23 cellular contexts compared by ENCODE assay signal in the genomic region with DNA sequence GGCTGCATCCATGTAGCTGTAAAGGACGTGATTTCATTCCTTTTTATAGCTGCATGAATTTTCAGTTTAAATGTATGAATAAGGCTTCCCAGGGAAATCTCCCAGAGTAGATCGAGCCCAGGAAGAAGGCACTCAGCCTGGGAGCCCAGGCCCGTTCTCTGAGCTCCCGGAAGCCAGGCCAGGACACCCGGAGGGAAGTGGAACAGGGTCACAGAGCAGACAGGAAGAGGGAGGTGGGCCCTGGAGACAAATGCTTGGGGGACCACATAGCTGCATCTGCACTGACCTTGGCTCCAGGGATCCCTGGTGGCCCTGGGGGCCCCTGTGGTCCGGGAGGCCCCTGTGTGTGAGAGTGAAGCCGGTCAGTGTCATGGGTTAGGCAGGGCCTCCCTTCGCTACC.
"Had no signal": no experiment of that assay in that cellular context is flagged by ENCODE, and none has a peak within 500 bp of the region (broad histone marks: within the 10 kb centered on the region; RNA-seq: fewer than 3 reads in every experiment).

No MANE protein-coding gene starts in this region.

- H3K27ac Mint-ChIP-seq: endodermal cell, immature natural killer cell, memory B cell, mesothelial cell of epicardium, natural killer cell, neural progenitor cell had no signal

- H3K9ac ChIP-seq: neural progenitor cell had no signal

- H3K4me1 ChIP-seq: foreskin keratinocyte, left lung, lower lobe of right lung, sigmoid colon, tibial artery, uterus had no signal

- H3K27me3 ChIP-seq: foreskin keratinocyte, left lung, neural progenitor cell, ovary, right atrium auricular region, sigmoid colon, suprapubic skin, upper lobe of left lung, uterus had no signal

- H3K9me3 Mint-ChIP-seq: endodermal cell, memory B cell, mesothelial cell of epicardium, neural progenitor cell had no signal

- H3K4me1 Mint-ChIP-seq: mesothelial cell of epicardium had no signal

- H3K36me3 ChIP-seq: left lung, lower lobe of right lung, neural progenitor cell, ovary, right atrium auricular region, sigmoid colon, suprapubic skin, tibial artery, upper lobe of left lung, uterus had no signal

- H3K27ac ChIP-seq: foreskin keratinocyte, left lung, lower lobe of right lung, neural progenitor cell, ovary, right atrium auricular region, sigmoid colon, skin epidermis, suprapubic skin, tibial artery, upper lobe of left lung, uterus had no signal

- H3K27me3 Mint-ChIP-seq: memory B cell had no signal

- H3K9me3 ChIP-seq: left lung, lower lobe of right lung, ovary, right atrium auricular region, sigmoid colon, suprapubic skin, tibial artery, upper lobe of left lung, uterus had no signal

- H2AFZ ChIP-seq: neural progenitor cell had no signal

- H3K4me3 Mint-ChIP-seq: endodermal cell, immature natural killer cell, memory B cell, mesothelial cell of epicardium, natural killer cell, neural progenitor cell had no signal

- H3K4me3 ChIP-seq: left lung, lower lobe of right lung, neural progenitor cell, ovary, right atrium auricular region, sigmoid colon, skin epidermis, suprapubic skin, tibial artery, upper lobe of left lung, uterus had no signal

- ATAC-seq: foreskin keratinocyte; left lung; lower lobe of right lung; natural killer cell; stimulated activated naive CD8-positive, alpha-beta T cell treated with anti-CD3 and anti-CD28 coated beads, Interleukin-15, Interleukin-2, amounts not matched to agents 100 U/mL and 50 U/mL, for 24 hours had no signal

- DNase-seq: effector CD4-positive, alpha-beta T cell; endodermal cell; erythroblast; foreskin keratinocyte; immature natural killer cell; left lung; lower lobe of right lung; natural killer cell; nucleus accumbens; ovary; sigmoid colon; stimulated activated CD4-positive, alpha-beta T cell treated with anti-CD3 and anti-CD28 coated beads, Interleukin-2, amount 100 ng/mL, for 24 hours; stimulated activated CD4-positive, alpha-beta T cell treated with anti-CD3 and anti-CD28 coated beads, Interleukin-4, amount 100 ng/mL, for 4 hours; stimulated activated naive CD8-positive, alpha-beta T cell treated with anti-CD3 and anti-CD28 coated beads, Interleukin-15, Interleukin-2, amounts not matched to agents 100 U/mL and 50 U/mL, for 24 hours; tibial artery; upper lobe of left lung; uterus had no signal

- H3K36me3 Mint-ChIP-seq: immature natural killer cell, memory B cell, mesothelial cell of epicardium, natural killer cell, neural progenitor cell had no signal

- H3K4me2 ChIP-seq: neural progenitor cell had no signal
